Comparison of ENCODE assay signal across 22 cellular contexts in the genomic region with DNA sequence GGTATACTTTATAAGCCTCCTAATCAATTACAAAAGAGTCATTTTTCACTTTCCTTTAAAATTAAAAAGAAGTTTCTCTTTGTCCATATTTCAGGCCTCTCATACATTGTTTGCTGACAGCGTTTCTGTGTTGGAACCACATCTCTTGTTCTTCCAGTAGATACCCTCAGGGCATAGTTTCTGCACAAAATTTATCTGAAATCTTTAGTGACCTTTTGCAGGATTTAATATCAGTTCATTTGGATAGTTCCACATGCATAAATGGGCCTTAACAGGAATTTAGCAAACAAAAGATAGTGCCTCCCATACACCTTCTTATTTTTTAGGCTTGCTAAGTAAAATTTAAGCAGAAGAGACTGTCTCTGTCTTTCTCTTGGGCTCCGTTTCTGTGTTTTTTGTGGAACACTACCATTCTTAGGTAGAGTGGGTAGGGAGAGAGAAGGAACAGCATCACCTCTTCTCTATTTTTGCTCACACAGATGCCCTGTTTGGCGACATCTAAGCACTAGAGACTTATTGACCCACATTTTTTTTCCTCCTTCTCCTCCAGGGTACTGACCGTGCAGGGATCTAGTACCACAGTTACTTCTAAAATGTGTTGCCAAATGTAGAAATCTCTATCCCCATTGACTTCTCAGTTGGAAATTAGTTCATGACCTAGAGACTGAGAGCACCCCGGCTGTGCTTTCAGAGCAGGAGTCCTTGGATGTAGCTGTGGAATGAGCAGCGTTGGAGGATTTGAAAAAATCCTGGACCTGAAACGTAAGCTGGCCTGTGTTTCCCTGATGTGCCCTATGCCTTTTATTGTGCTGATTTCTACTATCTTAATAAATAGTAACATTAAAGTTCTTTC.
"Had no signal": no experiment of that assay in that cellular context is flagged by ENCODE, and none has a peak within 500 bp of the region (broad histone marks: within the 10 kb centered on the region; RNA-seq: fewer than 3 reads in every experiment).

No MANE protein-coding gene starts in this region.

- ATAC-seq: activated CD4-positive, CD25-positive, alpha-beta regulatory T cell treated with anti-CD3 and anti-CD28 coated beads, Interleukin-2, amount 50 U/mL, for 24 hours; activated naive CD8-positive, alpha-beta T cell treated with anti-CD3 and anti-CD28 coated beads, Interleukin-2, amount 50 U/mL, for 24 hours; gastrocnemius medialis; left cardiac atrium; naive thymus-derived CD4-positive, alpha-beta T cell; sciatic nerve; stimulated activated memory B cell treated with anti-CD40 and anti-IgM and Interleukin-4, amounts not matched to agents 10 μg/mL and 1 μg/mL and 100 μg/mL, for 72 hours; stimulated activated naive CD8-positive, alpha-beta T cell treated with anti-CD3 and anti-CD28 coated beads, Interleukin-15, amount 100 ng/mL, for 72 hours had no signal

- H3K36me3 ChIP-seq: gastrocnemius medialis, thyroid gland, upper lobe of left lung, vagina had no signal

- H3K4me3 ChIP-seq: gastrocnemius medialis, skin epidermis, thyroid gland, upper lobe of left lung, vagina had no signal

- H3K4me1 ChIP-seq: gastrocnemius medialis, thyroid gland, vagina had no signal

- H3K27ac ChIP-seq: gastrocnemius medialis, skin epidermis, thyroid gland, upper lobe of left lung, vagina had no signal

- H3K9me3 ChIP-seq: gastrocnemius medialis, thyroid gland, upper lobe of left lung, vagina had no signal

- H3K27me3 ChIP-seq: gastrocnemius medialis, thyroid gland, upper lobe of left lung, vagina had no signal

- DNase-seq: activated CD4-positive, alpha-beta memory T cell treated with anti-CD3 and anti-CD28 coated beads, Interleukin-2, amount 10 ng/mL, durations not matched to agents 7 days and 5 days; activated CD4-positive, alpha-beta T cell treated with anti-CD3 and anti-CD28 coated beads for 48 hours; activated naive CD8-positive, alpha-beta T cell treated with anti-CD3 and anti-CD28 coated beads, Interleukin-2, amount 50 U/mL, for 24 hours; activated T-cell treated with anti-CD3 and anti-CD28 coated beads, Interleukin-2, amount 50 U/mL, for 48 hours; amygdala; dermis blood vessel endothelial cell; effector CD8-positive, alpha-beta T cell; gastrocnemius medialis; glutamatergic neuron; left cardiac atrium; mammary epithelial cell; naive thymus-derived CD4-positive, alpha-beta T cell; stimulated activated CD4-positive, alpha-beta T cell treated with anti-CD3 and anti-CD28 coated beads, Interleukin-12 subunit alpha, Interleukin-12 subunit beta, amount 100 ng/mL, for 4 hours; stimulated activated CD4-positive, alpha-beta T cell treated with anti-CD3 and anti-CD28 coated beads, Interleukin-4, amount 100 ng/mL, for 24 hours; stimulated activated naive CD8-positive, alpha-beta T cell treated with anti-CD3 and anti-CD28 coated beads, Interleukin-15, amount 100 ng/mL, for 72 hours; thyroid gland; upper lobe of left lung had no signal
